ENCODE assay signal across 7 cellular contexts in the genomic region with DNA sequence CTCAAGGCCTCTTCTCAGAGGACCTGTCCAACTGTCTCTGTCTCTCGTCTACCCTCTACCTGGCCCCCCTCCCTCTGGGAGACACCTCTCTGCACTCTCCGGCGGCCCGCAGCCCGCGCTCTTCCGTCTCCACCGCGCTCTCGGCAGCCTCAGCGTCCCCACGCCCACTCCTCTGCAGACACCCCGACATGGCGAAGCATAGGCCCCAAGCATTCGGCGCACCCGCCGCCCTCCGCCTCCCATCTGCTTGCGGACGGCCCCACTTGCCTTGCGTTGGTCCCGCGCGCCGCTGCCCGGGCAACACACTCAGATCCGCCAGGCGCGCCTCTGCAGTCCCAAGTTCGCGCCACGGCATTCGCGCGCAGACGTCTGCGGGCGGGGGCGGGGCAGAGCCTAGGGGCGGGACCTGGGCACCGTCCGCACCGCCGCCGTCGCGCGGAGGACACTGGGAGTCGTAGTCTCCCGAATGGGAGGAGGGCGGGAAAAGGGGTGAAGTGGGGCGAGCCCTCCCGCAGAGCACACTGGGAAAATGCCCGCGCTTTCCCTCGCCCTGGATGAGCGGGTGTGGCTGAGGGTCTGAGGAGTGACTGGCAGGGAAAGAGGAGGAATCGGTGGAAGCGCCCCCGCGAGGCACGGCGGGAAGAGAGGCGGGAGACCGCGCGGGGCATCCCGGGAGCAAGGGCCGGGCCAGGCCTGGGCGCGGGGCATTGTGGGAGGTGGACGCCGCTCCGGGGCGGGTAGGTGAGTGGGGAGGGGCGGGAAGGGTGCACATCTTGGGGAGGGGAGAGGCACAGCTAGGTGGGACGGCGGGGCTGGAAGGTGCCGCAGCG.
A peak's percentile ranks its signal among the peaks of the same experiment; 100 is the strongest.
DNase-seq lines count a peak whose midpoint lies in the region; ATAC-seq, FAIRE-seq and TF ChIP-seq lines count a peak whose summit lies in the region.

Gene LIG1 (minus strand): TSS at position 371 of the 830 bp plus-strand sequence. CDS start 4,778 bp downstream, outside the sequence.
Gene ZSWIM9 (plus strand): TSS at position 707 of the 830 bp plus-strand sequence. CDS start 1,123 bp downstream, outside the sequence.

- peak within 1 kb of the TSS; percentile 84 for H3K4me3 ChIP-seq in retinal pigment epithelial cell (ENCODE audit: low read length)

- peak; percentile 92 for FAIRE-seq in GM18507 (lab: Jason Lieb, UNC)

- DNase-seq in GM18507 (ENCODE audit: extremely low spot score, insufficient read length, low read depth) (peak; percentile 91), NCI-H2081 (lab: John Stamatoyannopoulos, UW) (peak; percentile 95), T-helper 9 cell (peak; percentile 85), astrocyte of the hippocampus (ENCODE audit: low read depth, low spot score) (peak; percentile 98), hippocampal formation (lab: John Stamatoyannopoulos, UW) (peak; percentile 90 to 92), retinal pigment epithelial cell (ENCODE audit: low read depth) (peak; percentile 89)

- peak; percentile 7 for TF ChIP-seq CTCF in retinal pigment epithelial cell (conservative IDR thresholded peaks at IDR 0.05; ENCODE audit: low read depth, low read length)

- peak; percentile 81 for ATAC-seq in HG02981 (IDR thresholded peaks at IDR 0.05; ENCODE audit: unreplicated experiment)

Comparison
In these comparisons a context has a peak if more than half of its experiments do, and no peak if none do; other contexts are left out.
1. Peak in every context shown above with its lines: DNase-seq, ATAC-seq and H3K4me3 ChIP-seq.